8 cellular contexts compared by ENCODE assay signal in the genomic region with DNA sequence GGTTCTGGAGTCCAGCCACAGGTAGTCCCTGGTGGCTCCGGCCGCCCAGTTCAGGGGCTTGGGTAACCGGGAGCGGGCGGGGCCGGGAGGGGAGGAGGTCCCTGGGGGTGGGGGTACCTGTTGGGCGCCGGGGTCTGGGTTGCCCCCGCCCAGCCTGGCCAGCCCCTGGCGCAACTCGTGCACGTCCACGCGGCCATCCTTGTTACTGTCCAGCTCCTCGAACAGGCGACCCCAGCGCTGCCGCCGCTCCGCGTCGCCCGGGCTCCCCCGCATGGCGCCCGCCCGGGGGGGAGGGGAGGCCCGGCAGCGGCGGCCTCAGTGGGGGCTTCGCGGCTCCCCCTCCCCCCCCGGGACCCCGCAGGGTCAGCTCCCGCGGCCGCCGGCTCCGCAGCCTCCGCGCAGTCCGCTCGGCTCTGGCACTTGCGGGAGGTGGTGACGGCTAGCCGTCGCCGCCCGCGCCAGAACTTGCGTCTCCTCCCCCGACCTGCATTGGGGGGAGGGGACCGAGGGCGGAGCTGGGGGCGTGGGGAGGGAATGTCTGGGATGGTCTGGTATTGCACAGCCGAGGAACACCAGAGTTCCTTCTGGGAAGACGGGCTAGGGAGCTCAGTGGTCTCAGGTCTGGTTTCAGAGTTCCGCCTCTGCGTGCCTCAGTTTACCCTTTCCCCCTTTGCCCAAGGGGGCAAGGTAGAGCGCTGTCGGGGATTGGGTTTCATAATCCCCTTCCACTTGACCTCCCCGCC. TPM values are rescaled to one million over a fixed set of nuclear protein-coding genes. Genes with fewer than 3 reads are reported as not detected.
DNase-seq lines count a peak whose midpoint lies in the region; ATAC-seq and TF ChIP-seq lines count a peak whose summit lies in the region.

TSS of gene SLC25A23 (minus strand) at position 437 of the 743 bp plus-strand sequence. CDS start at position 273, 164 bp downstream.

- peak within 1 kb of the TSS; percentile 81 for H3K27ac Mint-ChIP-seq in activated naive CD8-positive, alpha-beta T cell treated with anti-CD3 and anti-CD28 coated beads for 36 hours
- H3K27ac Mint-ChIP-seq in osteocyte (ENCODE audit: unreplicated experiment), result peak within 1 kb of the TSS; percentile 86

- ATAC-seq in GM19324 (IDR thresholded peaks at IDR 0.05; ENCODE audit: low FRiP score, unreplicated experiment), result peak; percentile 41
- ATAC-seq in Right ventricle myocardium inferior, result peak; percentile 80

- DNase-seq in CD1c-positive myeloid dendritic cell (ENCODE audit: extremely low spot score), result peak; percentile 30
- peak; percentile 49 for DNase-seq in HT-29 (ENCODE audit: low spot score)
- peak; percentile 82 for DNase-seq in SK-N-DZ (ENCODE audit: low spot score)
- DNase-seq in activated naive CD8-positive, alpha-beta T cell treated with anti-CD3 and anti-CD28 coated beads for 36 hours, result peak; percentile 67
- DNase-seq in Right ventricle myocardium inferior (ENCODE audit: missing footprints), result no peak
- peak; percentile 87 for DNase-seq in osteocyte (ENCODE audit: extremely low spot score, unreplicated experiment)
- DNase-seq in vagina (ENCODE audit: extremely low spot score in 2 of 2), result no peak

- no peak for TF ChIP-seq CTCF in osteocyte (IDR thresholded peaks at IDR 0.05)
- no peak for TF ChIP-seq CTCF in vagina (IDR thresholded peaks at IDR 0.05)

- no peak for TF ChIP-seq POLR2A in vagina (IDR thresholded peaks at IDR 0.05)

- H3K4me1 ChIP-seq in vagina, result peaks cover 21% of the 10 kb centered on the region

- peak within 1 kb of the TSS; percentile 77 to 94 for H3K4me3 ChIP-seq in vagina

- H3K4me1 Mint-ChIP-seq in activated naive CD8-positive, alpha-beta T cell treated with anti-CD3 and anti-CD28 coated beads for 36 hours, result peaks cover 23% of the 10 kb centered on the region
- H3K4me1 Mint-ChIP-seq in osteocyte (ENCODE audit: unreplicated experiment), result peaks cover 17% of the 10 kb centered on the region

- H3K9me3 Mint-ChIP-seq in activated naive CD8-positive, alpha-beta T cell treated with anti-CD3 and anti-CD28 coated beads for 36 hours, result peaks cover 11% of the 10 kb centered on the region
- no peaks in the 10 kb centered on the region for H3K9me3 Mint-ChIP-seq in osteocyte (ENCODE audit: unreplicated experiment)

- H3K9me3 ChIP-seq in vagina, result peaks cover under 1% of the 10 kb centered on the region

- H3K36me3 ChIP-seq in vagina, result peaks cover 0 to 18% of the 10 kb centered on the region in 2 donors

- peak within 1 kb of the TSS; percentile 89 for H3K4me3 Mint-ChIP-seq in activated naive CD8-positive, alpha-beta T cell treated with anti-CD3 and anti-CD28 coated beads for 36 hours
- peak within 1 kb of the TSS; percentile 94 for H3K4me3 Mint-ChIP-seq in osteocyte (ENCODE audit: unreplicated experiment)

- H3K27me3 Mint-ChIP-seq in activated naive CD8-positive, alpha-beta T cell treated with anti-CD3 and anti-CD28 coated beads for 36 hours, result no peaks in the 10 kb centered on the region
- H3K27me3 Mint-ChIP-seq in osteocyte (ENCODE audit: unreplicated experiment), result peaks cover 11% of the 10 kb centered on the region

- H3K27me3 ChIP-seq in vagina, result no peaks in the 10 kb centered on the region

- H3K36me3 Mint-ChIP-seq in activated naive CD8-positive, alpha-beta T cell treated with anti-CD3 and anti-CD28 coated beads for 36 hours, result peaks cover 26% of the 10 kb centered on the region
- peaks cover 17% of the 10 kb centered on the region for H3K36me3 Mint-ChIP-seq in osteocyte (ENCODE audit: unreplicated experiment)

- peak within 1 kb of the TSS; percentile 68 for H3K27ac ChIP-seq in vagina

- intact Hi-C loops in Right ventricle myocardium inferior (cut with DNase I) (loop anchor here (1.0 kb wide), 1 partner anchor 34 kb away; no protein-coding TSS in a partner anchor), vagina (cut with DNase I) (no loop called here)

RNA-seq across cellular contexts. Expression of gene SLC25A23, which starts in this region (rescaled TPM):
- 49.8 and 82.5 TPM in 2 replicates for total RNA-seq in HT-29 (2014; rRNA removed; shearing (Covaris generic))
- polyA plus RNA-seq in SK-N-DZ (2014; cell fraction: cytosol; rRNA removed), result 52.5 and 72.5 TPM in 2 replicates
- 27.0 and 37.3 TPM in 2 replicates for polyA plus RNA-seq in SK-N-DZ (2014; cell fraction: nucleus; rRNA removed)
- 10 to 100 TPM; 14.8 to 18.4 TPM for total RNA-seq in activated naive CD8-positive, alpha-beta T cell treated with anti-CD3 and anti-CD28 coated beads for 36 hours
- total RNA-seq in Right ventricle myocardium inferior (89.9 TPM), osteocyte (50.8 and 51.6 TPM in 2 replicates), vagina (27.5 TPM)

Comparison
In these comparisons a context has a peak if more than half of its experiments do, and no peak if none do; other contexts are left out.
1. DNase-seq: peak in CD1c-positive myeloid dendritic cell (single experiment), HT-29 (single experiment), SK-N-DZ (single experiment), activated naive CD8-positive, alpha-beta T cell treated with anti-CD3 and anti-CD28 coated beads for 36 hours (single experiment) and osteocyte (single experiment); none in Right ventricle myocardium inferior (single experiment) and vagina (0 of 2).